Comparison of ENCODE assay signal across 1 cellular context in the genomic region with DNA sequence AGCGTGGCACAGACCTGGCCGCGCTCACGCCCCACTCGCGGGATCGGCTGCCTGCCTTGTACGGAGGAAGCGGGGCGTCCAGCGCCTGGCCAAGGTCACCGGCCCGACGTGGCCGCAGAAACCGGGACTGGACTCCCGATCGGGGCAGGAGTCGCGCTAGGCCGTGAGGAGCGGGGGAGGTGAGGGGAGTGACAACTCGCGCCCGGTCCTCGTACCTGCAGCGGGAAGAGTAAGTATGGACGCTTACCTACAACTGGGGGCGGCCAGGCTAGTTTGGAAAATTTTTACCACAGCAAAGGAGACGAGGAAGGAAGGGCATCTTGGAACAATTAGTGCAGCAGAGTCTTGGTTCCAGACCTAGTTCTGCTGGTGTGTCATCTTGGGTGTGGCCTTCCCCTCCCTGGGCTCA.
TF ChIP-seq lines count a peak whose summit lies in the region.

No MANE protein-coding gene starts in this region.

TF ChIP-seq in SK-N-SH, 30 proteins besides CTCF, POLR2A, EP300 and RAD21 (continued from another document):
- TF ChIP-seq, protein P1, sequence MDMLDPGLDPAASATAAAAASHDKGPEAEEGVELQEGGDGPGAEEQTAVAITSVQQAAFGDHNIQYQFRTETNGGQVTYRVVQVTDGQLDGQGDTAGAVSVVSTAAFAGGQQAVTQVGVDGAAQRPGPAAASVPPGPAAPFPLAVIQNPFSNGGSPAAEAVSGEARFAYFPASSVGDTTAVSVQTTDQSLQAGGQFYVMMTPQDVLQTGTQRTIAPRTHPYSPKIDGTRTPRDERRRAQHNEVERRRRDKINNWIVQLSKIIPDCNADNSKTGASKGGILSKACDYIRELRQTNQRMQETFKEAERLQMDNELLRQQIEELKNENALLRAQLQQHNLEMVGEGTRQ (IDR thresholded peaks at IDR 0.05; ENCODE audit: borderline replicate concordance, low read depth, low read length) = no peak
- TF ChIP-seq ELF1 (IDR thresholded peaks at IDR 0.05) (no peak), EZH2phosphoT487 (IDR thresholded peaks at IDR 0.05; ENCODE audit: borderline replicate concordance, low read depth) (no peak)
TF ChIP-seq in SK-N-SH: peak in this region for 0.
